In the genomic region with DNA sequence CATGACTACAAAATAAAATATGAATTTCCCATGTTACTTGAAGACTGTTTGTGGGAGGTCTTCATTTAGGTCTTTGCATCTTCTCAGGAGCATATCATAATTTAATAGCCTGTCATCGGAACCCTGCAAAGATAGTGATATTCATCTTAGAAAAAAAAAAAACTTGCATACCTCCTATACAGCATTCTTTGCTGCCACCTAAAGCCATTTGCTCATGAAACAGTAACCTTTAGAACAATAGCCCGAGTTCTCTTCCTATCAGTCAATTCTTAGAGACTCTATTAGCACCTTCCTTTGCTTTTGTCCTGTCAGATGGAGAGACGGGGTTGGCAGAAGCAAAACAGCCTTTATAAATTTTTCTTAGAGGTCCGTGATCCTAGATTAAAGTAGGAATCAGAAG, we compare ENCODE assay signal across 1 cellular context.
TF ChIP-seq lines count a peak whose summit lies in the region.

No MANE protein-coding gene starts in this region.

TF ChIP-seq in K562, 482 proteins besides CTCF, POLR2A, EP300 and RAD21 (continued from another document):
- no peak for TF ChIP-seq ZFP91 (CRISPR knock-in tag; IDR thresholded peaks at IDR 0.05)
- TF ChIP-seq, protein P1, sequence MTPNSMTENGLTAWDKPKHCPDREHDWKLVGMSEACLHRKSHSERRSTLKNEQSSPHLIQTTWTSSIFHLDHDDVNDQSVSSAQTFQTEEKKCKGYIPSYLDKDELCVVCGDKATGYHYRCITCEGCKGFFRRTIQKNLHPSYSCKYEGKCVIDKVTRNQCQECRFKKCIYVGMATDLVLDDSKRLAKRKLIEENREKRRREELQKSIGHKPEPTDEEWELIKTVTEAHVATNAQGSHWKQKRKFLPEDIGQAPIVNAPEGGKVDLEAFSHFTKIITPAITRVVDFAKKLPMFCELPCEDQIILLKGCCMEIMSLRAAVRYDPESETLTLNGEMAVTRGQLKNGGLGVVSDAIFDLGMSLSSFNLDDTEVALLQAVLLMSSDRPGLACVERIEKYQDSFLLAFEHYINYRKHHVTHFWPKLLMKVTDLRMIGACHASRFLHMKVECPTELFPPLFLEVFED (CRISPR knock-in tag; conservative IDR thresholded peaks at IDR 0.05), result no peak
- no peak for TF ChIP-seq ZNF584 (CRISPR knock-in tag; IDR thresholded peaks at IDR 0.05; ENCODE audit: low read depth)
- TF ChIP-seq GATA2 (CRISPR knock-in tag; IDR thresholded peaks at IDR 0.05), result no peak
- no peak for TF ChIP-seq POLR3G (IDR thresholded peaks at IDR 0.05; ENCODE audit: extremely low read depth, insufficient read length, insufficient replicate concordance)
